ENCODE assay signal across 8 cellular contexts in the genomic region with DNA sequence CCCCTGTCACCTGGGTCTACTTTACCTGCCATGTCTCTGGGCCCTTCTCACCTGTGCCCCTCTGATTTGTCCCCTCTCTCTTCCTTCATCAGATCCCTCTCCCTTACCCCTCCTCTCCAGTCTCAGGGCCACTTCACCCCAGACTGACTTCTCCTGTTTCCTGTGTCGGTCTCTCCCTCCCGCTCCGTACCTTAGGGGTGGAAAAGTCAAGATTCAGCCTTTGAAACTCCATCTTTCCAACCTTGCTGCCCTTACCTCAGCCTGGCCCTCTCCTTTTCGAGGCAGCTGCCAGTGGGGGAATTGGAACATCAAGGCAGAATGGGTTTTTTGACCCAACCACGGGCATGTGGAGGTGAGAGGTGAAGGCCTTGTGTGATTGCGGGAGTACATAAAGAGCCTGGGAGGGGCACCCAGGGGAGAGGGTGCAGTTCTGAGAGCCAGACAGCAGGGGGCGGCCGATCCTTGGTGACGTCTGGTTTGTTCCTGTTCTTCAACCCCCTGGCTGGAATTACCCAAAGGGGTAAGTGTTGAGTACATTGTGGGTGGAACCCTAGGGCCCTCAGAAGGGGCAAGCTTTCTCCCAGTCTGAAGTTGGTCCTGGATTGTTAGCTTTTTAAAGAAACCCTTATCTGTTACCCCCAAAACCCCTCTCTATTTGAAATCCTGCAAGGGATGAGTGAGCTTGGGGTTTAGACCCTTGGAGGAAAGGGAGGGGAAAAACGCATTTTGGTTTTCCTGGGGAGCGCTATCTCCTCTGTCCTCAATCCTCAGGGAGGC. TPM values are rescaled to one million over a fixed set of nuclear protein-coding genes. Genes with fewer than 3 reads are reported as not detected.
DNase-seq lines count a peak whose midpoint lies in the region; ATAC-seq and TF ChIP-seq lines count a peak whose summit lies in the region.

No MANE protein-coding gene starts in this region.

- H3K27me3 ChIP-seq in lower lobe of right lung (ENCODE audit: low read depth), result peaks cover 66% of the 10 kb centered on the region

- TF ChIP-seq CTCF in coronary artery (IDR thresholded peaks at IDR 0.05) (peak; percentile 77), lower lobe of right lung (IDR thresholded peaks at IDR 0.05) (peak; percentile 96)

- no peaks in the 10 kb centered on the region for H3K9me3 ChIP-seq in lower lobe of right lung

- H3K4me3 ChIP-seq in coronary artery (no peak overlapping the region), lower lobe of right lung (no peak overlapping the region)

- ATAC-seq in HG02642 (IDR thresholded peaks at IDR 0.05; ENCODE audit: poor library complexity, unreplicated experiment), result peak; percentile 73
- ATAC-seq in lower lobe of right lung, result peak; percentile 90 to 91

- intact Hi-C loops in lower lobe of right lung (cut with DNase I), result no loop called here

- peak; percentile 78 for DNase-seq in DMS53 treated with DMSO at 0.1 percent for 48 hours (lab: John Stamatoyannopoulos, UW; ENCODE audit: unreplicated experiment)
- peak; percentile 22 to 73 for DNase-seq in NCI-H446 (lab: John Stamatoyannopoulos, UW)
- DNase-seq in activated CD4-positive, alpha-beta T cell treated with anti-CD3 and anti-CD28 coated beads, Interleukin-2, amount 50 U/mL, for 1 hour, result peak; percentile 73
- no peak for DNase-seq in coronary artery (ENCODE audit: low spot score)
- peak; percentile 85 for DNase-seq in lower lobe of right lung
- DNase-seq in stimulated activated CD8-positive, alpha-beta memory T cell treated with anti-CD3 and anti-CD28 coated beads, Interleukin-12 subunit alpha, Interleukin-12 subunit beta, amount 100 ng/mL, for 1 hour (ENCODE audit: low read depth), result peak; percentile 53
- DNase-seq in cortex of kidney (lab: John Stamatoyannopoulos, UW), result no peak

- H3K4me1 ChIP-seq in lower lobe of right lung, result no peaks in the 10 kb centered on the region

- H3K27ac ChIP-seq in coronary artery (no peak overlapping the region), lower lobe of right lung (no peak overlapping the region)

- no peaks in the 10 kb centered on the region for H3K36me3 ChIP-seq in lower lobe of right lung

RNA-seq across cellular contexts. Expression of gene DMBX1, which starts 12.3 kb away (rescaled TPM):
- not detected for total RNA-seq in lower lobe of right lung

Comparison
In these comparisons a context has a peak if more than half of its experiments do, and no peak if none do; other contexts are left out.
1. DNase-seq: peak in DMS53 treated with DMSO at 0.1 percent for 48 hours (single experiment), NCI-H446 (2 of 2), activated CD4-positive, alpha-beta T cell treated with anti-CD3 and anti-CD28 coated beads, Interleukin-2, amount 50 U/mL, for 1 hour (single experiment), lower lobe of right lung (single experiment) and stimulated activated CD8-positive, alpha-beta memory T cell treated with anti-CD3 and anti-CD28 coated beads, Interleukin-12 subunit alpha, Interleukin-12 subunit beta, amount 100 ng/mL, for 1 hour (single experiment); none in coronary artery (single experiment) and cortex of kidney (single experiment).